ENCODE assay signal across 8 cellular contexts in the genomic region with DNA sequence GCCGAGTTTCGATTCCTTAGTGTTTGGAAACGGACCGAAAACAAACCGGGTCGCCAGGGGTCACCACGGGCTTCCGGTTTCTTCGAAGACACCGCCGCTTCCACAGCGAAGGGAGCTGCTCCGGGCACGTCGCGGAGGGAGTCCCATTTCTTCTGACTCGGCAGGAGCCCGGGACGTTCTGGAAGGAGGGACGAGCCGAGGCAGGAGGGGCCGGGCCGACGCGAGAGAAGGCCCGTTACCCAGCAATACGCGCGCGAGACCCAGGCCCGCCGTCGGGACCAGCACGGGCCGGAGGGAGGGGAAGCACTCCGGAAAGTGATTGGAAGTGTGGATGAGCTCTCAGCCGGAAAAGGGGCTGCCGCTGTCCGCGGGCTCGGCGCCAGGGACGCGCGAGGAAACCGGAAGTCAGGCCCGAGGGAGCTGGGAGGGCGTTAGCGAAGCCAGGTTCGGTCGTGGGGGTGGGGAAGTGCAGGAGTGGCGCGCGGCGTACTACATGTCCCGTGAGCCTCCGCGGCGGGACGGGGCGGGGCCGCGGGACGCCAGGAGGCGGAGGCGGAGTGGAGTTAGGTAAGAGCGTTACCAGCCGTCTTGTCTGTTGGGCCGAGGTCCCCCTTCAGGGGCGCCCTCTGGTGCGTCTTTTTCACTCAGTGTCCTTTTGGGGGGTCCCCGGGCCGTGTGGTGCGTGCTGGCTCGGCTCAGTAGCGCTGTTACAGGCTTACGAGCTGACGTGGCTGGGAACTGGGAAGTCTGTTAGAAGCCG. TPM values are rescaled to one million over a fixed set of nuclear protein-coding genes. Genes with fewer than 3 reads are reported as not detected.
DNase-seq lines count a peak whose midpoint lies in the region; ATAC-seq, FAIRE-seq and TF ChIP-seq lines count a peak whose summit lies in the region.

A gene with protein sequence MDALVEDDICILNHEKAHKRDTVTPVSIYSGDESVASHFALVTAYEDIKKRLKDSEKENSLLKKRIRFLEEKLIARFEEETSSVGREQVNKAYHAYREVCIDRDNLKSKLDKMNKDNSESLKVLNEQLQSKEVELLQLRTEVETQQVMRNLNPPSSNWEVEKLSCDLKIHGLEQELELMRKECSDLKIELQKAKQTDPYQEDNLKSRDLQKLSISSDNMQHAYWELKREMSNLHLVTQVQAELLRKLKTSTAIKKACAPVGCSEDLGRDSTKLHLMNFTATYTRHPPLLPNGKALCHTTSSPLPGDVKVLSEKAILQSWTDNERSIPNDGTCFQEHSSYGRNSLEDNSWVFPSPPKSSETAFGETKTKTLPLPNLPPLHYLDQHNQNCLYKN (minus strand): TSS at position 188 of the 760 bp plus-strand sequence. CDS start 8,207 bp downstream, outside the sequence.
A gene with protein sequence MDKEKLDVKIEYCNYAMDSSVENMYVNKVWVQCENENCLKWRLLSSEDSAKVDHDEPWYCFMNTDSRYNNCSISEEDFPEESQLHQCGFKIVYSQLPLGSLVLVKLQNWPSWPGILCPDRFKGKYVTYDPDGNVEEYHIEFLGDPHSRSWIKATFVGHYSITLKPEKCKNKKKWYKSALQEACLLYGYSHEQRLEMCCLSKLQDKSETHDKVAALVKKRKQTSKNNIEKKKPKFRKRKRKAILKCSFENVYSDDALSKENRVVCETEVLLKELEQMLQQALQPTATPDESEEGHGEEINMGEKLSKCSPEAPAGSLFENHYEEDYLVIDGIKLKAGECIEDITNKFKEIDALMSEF (plus strand): TSS at position 85 of the 760 bp plus-strand sequence. CDS start 64,348 bp downstream, outside the sequence.

- peak; percentile 91 for ATAC-seq in GM21381 (IDR thresholded peaks at IDR 0.05; ENCODE audit: unreplicated experiment)

- H3K4me3 Mint-ChIP-seq in Calu3 (ENCODE audit: low read depth, unreplicated experiment) (peak within 1 kb of the TSS; percentile 81), mesothelial cell of epicardium (peak within 1 kb of the TSS; percentile 88)

- H3K36me3 Mint-ChIP-seq in Calu3 (ENCODE audit: insufficient read depth, unreplicated experiment) (peaks cover 22% of the 10 kb centered on the region), mesothelial cell of epicardium (peaks cover 11% of the 10 kb centered on the region)

- H3K27ac Mint-ChIP-seq in Calu3 (ENCODE audit: unreplicated experiment) (peak within 1 kb of the TSS; percentile 83), mesothelial cell of epicardium (peak within 1 kb of the TSS; percentile 99)

- DNase-seq in Calu3: peak; percentile 96
- peak; percentile 10 to 95 (median 88) for DNase-seq in HUDEP-2 (lab: John Stamatoyannopoulos, UW; ENCODE audit: unreplicated experiment in 76 of 76)
- peak; percentile 91 for DNase-seq in NOMO-1 treated with dmso at 0.1 percent for 144 hours (lab: John Stamatoyannopoulos, UW; ENCODE audit: unreplicated experiment)
- peak; percentile 78 for DNase-seq in activated CD8-positive, alpha-beta memory T cell treated with anti-CD3 and anti-CD28 coated beads, Interleukin-2, amount 50 U/mL, for 24 hours (ENCODE audit: extremely low read depth)
- DNase-seq in mesothelial cell of epicardium (ENCODE audit: low spot score in 2 of 2, unreplicated experiment in 2 of 2): peak; percentile 91 to 97
- peak; percentile 88 to 89 for DNase-seq in stimulated activated CD8-positive, alpha-beta memory T cell treated with anti-CD3 and anti-CD28 coated beads, Interleukin-15, amount 100 ng/mL, for 48 hours (ENCODE audit: low read depth in 2 of 2)

- H3K9me3 Mint-ChIP-seq in Calu3 (ENCODE audit: low read depth, unreplicated experiment) (peaks cover 2% of the 10 kb centered on the region), mesothelial cell of epicardium (peaks cover 9% of the 10 kb centered on the region)

- TF ChIP-seq CTCF in Calu3 (IDR thresholded peaks at IDR 0.05; ENCODE audit: unreplicated experiment): no peak
- TF ChIP-seq CTCF in mesothelial cell of epicardium (IDR thresholded peaks at IDR 0.05; ENCODE audit: unreplicated experiment): no peak

- BruUV-seq in Calu3 (replicated peaks; lab: Mats Ljungman, UMichigan): no TSS peak

- FAIRE-seq in endometrium (lab: Jason Lieb, UNC): peak; percentile 83

- H3K4me1 Mint-ChIP-seq in Calu3 (ENCODE audit: low read depth, unreplicated experiment) (peaks cover 8% of the 10 kb centered on the region), mesothelial cell of epicardium (peaks cover 37% of the 10 kb centered on the region)

- intact Hi-C loops in Calu3 (cut with micrococcal nuclease; ENCODE audit: unreplicated experiment): no loop called here

- no peaks in the 10 kb centered on the region for H3K27me3 Mint-ChIP-seq in Calu3 (ENCODE audit: unreplicated experiment)
- H3K27me3 Mint-ChIP-seq in mesothelial cell of epicardium (ENCODE audit: low read depth): no peaks in the 10 kb centered on the region

- CTCF ChIA-PET in Calu3 (lab: Charles Lee): interaction anchor here (0.5 to 1.2 kb wide), 5 partner anchors 9 to 668 kb away, joined by 3 to 4 read pairs (median 3); no protein-coding TSS in a partner anchor

RNA-seq across cellular contexts. Expression of the first gene that starts in this region (rescaled TPM):
- total RNA-seq in Calu3 (2022) (37.5 and 47.3 TPM in 2 replicates), mesothelial cell of epicardium (63.8 to 64.4 TPM (median 63.9 TPM) in 3 replicates)

RNA-seq across cellular contexts. Expression of the second gene that starts in this region (rescaled TPM):
- total RNA-seq in Calu3 (2022): 0.42 TPM in 1 of 2 replicates, not detected in the other
- total RNA-seq in mesothelial cell of epicardium: 1.3 to 1.5 TPM (median 1.4 TPM) in 3 replicates

Comparison
In these comparisons a context has a peak if more than half of its experiments do, and no peak if none do; other contexts are left out.
1. Peak in every context shown above with its lines: DNase-seq and ATAC-seq.